Comparison of ENCODE assay signal across 8 cellular contexts in genomic region chr6:37018152-37019064, GRCh38. TPM values are rescaled to one million over a fixed set of nuclear protein-coding genes. Genes with fewer than 3 reads are reported as not detected.
A peak's percentile ranks its signal among the peaks of the same experiment; 100 is the strongest.
DNase-seq lines count a peak whose midpoint lies in the region; ATAC-seq and TF ChIP-seq lines count a peak whose summit lies in the region.

No MANE protein-coding gene starts in this region.

- no peak overlapping the region for H3K4me3 ChIP-seq in trophoblast cell (ENCODE audit: low read depth, low read length)
- no peak overlapping the region for H3K4me3 ChIP-seq in tibial nerve

- POLR2A ChIA-PET in GM10248 (lab: Yijun Ruan, JAX): interaction anchor here (1.1 to 1.2 kb wide), 2 partner anchors 32 to 192 kb away, joined by 3 to 5 read pairs; partner anchors contain the start of gene MTCH1

- no peaks in the 10 kb centered on the region for H3K79me2 ChIP-seq in trophoblast cell (ENCODE audit: control insufficient read depth, insufficient read depth, low read length, poor library complexity)

- H3K4ac ChIP-seq in trophoblast cell (ENCODE audit: low read depth, low read length): no peak overlapping the region

- no peak overlapping the region for H2AFZ ChIP-seq in trophoblast cell (ENCODE audit: insufficient read depth, low read length, poor library complexity)

- CTCF ChIA-PET in GM10248 (lab: Yijun Ruan, JAX): interaction anchor here (0.6 to 26.1 kb wide), 86 partner anchors 8 to 404 kb away, joined by 3 to 774 read pairs (median 5); partner anchors contain the start of genes C6orf89, FGD2, MTCH1 and PI16

- H3K9me3 ChIP-seq in trophoblast cell (ENCODE audit: insufficient read depth, low read depth, low read length): peaks cover 5% of the 10 kb centered on the region
- H3K9me3 ChIP-seq in tibial nerve: no peaks in the 10 kb centered on the region

- H3K36me3 ChIP-seq in trophoblast cell (ENCODE audit: control insufficient read depth in 1 of 2, insufficient read depth in 2 of 2, low read length in 2 of 2) (no peaks in the 10 kb centered on the region), tibial nerve (no peaks in the 10 kb centered on the region)

- no peak overlapping the region for H3K23ac ChIP-seq in trophoblast cell (ENCODE audit: low read length)

- H3K4me1 ChIP-seq in trophoblast cell (ENCODE audit: control insufficient read depth in 1 of 2, insufficient read depth in 2 of 2, low read length in 2 of 2) (no peaks in the 10 kb centered on the region), tibial nerve (peaks cover 0 to 15% (median 4%) of the 10 kb centered on the region in 4 donors)

- no peak overlapping the region for H2BK120ac ChIP-seq in trophoblast cell (ENCODE audit: insufficient read depth, low read length, poor library complexity)

- H4K91ac ChIP-seq in trophoblast cell (ENCODE audit: low read depth, low read length): no peak overlapping the region

- ATAC-seq in HG02610 (IDR thresholded peaks at IDR 0.05; ENCODE audit: unreplicated experiment): peak; percentile 79

- no peak overlapping the region for H3K14ac ChIP-seq in trophoblast cell (ENCODE audit: low read length)

- H3K9ac ChIP-seq in trophoblast cell (ENCODE audit: low read length): no peak overlapping the region

- H4K8ac ChIP-seq in trophoblast cell (ENCODE audit: low read depth, low read length): no peak overlapping the region

- no peaks in the 10 kb centered on the region for H3K79me1 ChIP-seq in trophoblast cell (ENCODE audit: low read length)

- TF ChIP-seq POLR2A in tibial nerve (IDR thresholded peaks at IDR 0.05): no peak

- no CpG with 5 or more reads among the region's 9 CpGs for WGBS in trophoblast cell (ENCODE audit: extremely low coverage, insufficient coverage, insufficient read length)
- WGBS in tibial nerve, 2 donors: 7 to 8% methylated on average over 9 of the region's 9 CpGs

- in situ Hi-C loops in SK-MEL-5 (cut with HindIII; ENCODE audit: low pct_unique_long_range_greater_than_20kb, low sequenced_read_pairs): no loop called here

- DNase-seq in GM10248 (ENCODE audit: extremely low spot score): peak; percentile 89
- DNase-seq in NCI-H1048 (lab: John Stamatoyannopoulos, UW): peak; percentile 13
- DNase-seq in SK-MEL-5 (ENCODE audit: low read depth, low spot score): peak; percentile 87
- peak; percentile 44 to 82 (median 72) for DNase-seq in activated naive CD4-positive, alpha-beta T cell (lab: John Stamatoyannopoulos, UW)
- DNase-seq in glomerular endothelial cell (ENCODE audit: extremely low read depth, low read depth, low spot score): peak; percentile 58
- peak; percentile 87 for DNase-seq in trophoblast cell
- peak; percentile 87 to 94 for DNase-seq in tibial nerve (ENCODE audit: low spot score in 2 of 2)

- no peak overlapping the region for H3K18ac ChIP-seq in trophoblast cell (ENCODE audit: low read length)

- no peaks in the 10 kb centered on the region for H3K27me3 ChIP-seq in trophoblast cell (ENCODE audit: insufficient read depth, low read length)
- H3K27me3 ChIP-seq in tibial nerve: no peaks in the 10 kb centered on the region

- H3K4me2 ChIP-seq in trophoblast cell (ENCODE audit: low read length): no peak overlapping the region

- H2AK5ac ChIP-seq in trophoblast cell (ENCODE audit: low read length): no peak overlapping the region

- H2BK12ac ChIP-seq in trophoblast cell (ENCODE audit: low read length): no peak overlapping the region

- TF ChIP-seq CTCF in GM10248 (IDR thresholded peaks at IDR 0.05; ENCODE audit: control extremely low read depth, extremely low read depth, low read depth, missing control alignments) (peak; percentile 93), tibial nerve (IDR thresholded peaks at IDR 0.05) (peak; percentile 72 to 92 (median 86))

- peak overlapping the region; percentile 22 for H4K12ac ChIP-seq in trophoblast cell (ENCODE audit: low read depth, low read length)

- H3K27ac ChIP-seq in trophoblast cell (ENCODE audit: low read depth, low read length) (no peak overlapping the region), tibial nerve (peak overlapping the region in 3 of 4 donors; percentile 30 to 77 (median 71))

- H2BK5ac ChIP-seq in trophoblast cell (ENCODE audit: low read depth, low read length, poor library complexity): no peak overlapping the region

- no peak for TF ChIP-seq EP300 in tibial nerve (IDR thresholded peaks at IDR 0.05)

RNA-seq across cellular contexts. Expression of gene FGD2, which starts 13.0 kb away (rescaled TPM):
- 0.08 TPM in 1 of 2 replicates, not detected in the other for total RNA-seq in SK-MEL-5 (2014; rRNA removed; shearing (Covaris generic))
- polyA plus RNA-seq in SK-MEL-5 (2015; cell fraction: cytosol; rRNA removed): not detected in 2 replicates
- not detected in 2 replicates for polyA plus RNA-seq in SK-MEL-5 (2015; cell fraction: nucleus; rRNA removed)
- total RNA-seq in glomerular endothelial cell (not detected in 2 replicates), tibial nerve (100 to 1,000 TPM in 1 of 4 donors, 10 to 100 TPM in 3; 40.9 to 182 (median 48.5) TPM)
- polyA plus RNA-seq in trophoblast cell (2013): not detected in 2 replicates

RNA-seq across cellular contexts. Expression of gene MTCH1, which starts 32.4 kb away (rescaled TPM):
- total RNA-seq in SK-MEL-5 (2014; rRNA removed; shearing (Covaris generic)): 214 and 222 TPM in 2 replicates
- polyA plus RNA-seq in SK-MEL-5 (2015; cell fraction: cytosol; rRNA removed): 170 and 173 TPM in 2 replicates
- 241 and 246 TPM in 2 replicates for polyA plus RNA-seq in SK-MEL-5 (2015; cell fraction: nucleus; rRNA removed)
- 263 and 294 TPM in 2 replicates for total RNA-seq in glomerular endothelial cell
- 96.9 and 97.4 TPM in 2 replicates for polyA plus RNA-seq in trophoblast cell (2013)
- total RNA-seq in tibial nerve: 100 to 1,000 TPM; 277 to 347 (median 301) TPM

Comparison
In these comparisons a context has a peak if more than half of its experiments do, and no peak if none do; other contexts are left out.
1. DNase-seq: peak in every context shown above with its lines; median percentile 90 in tibial nerve; 89 in GM10248; 87 in SK-MEL-5; 87 in trophoblast cell; 72 in activated naive CD4-positive, alpha-beta T cell; 58 in glomerular endothelial cell; 13 in NCI-H1048.
2. RNA of gene FGD2, which starts 13.0 kb away (total RNA-seq): 40.9 to 182 TPM in tibial nerve; 0.08 TPM in SK-MEL-5 and not detected in glomerular endothelial cell; every median in the first group is over 10 times any median in the second.